Comparison of ENCODE assay signal across 15 cellular contexts in the genomic region with DNA sequence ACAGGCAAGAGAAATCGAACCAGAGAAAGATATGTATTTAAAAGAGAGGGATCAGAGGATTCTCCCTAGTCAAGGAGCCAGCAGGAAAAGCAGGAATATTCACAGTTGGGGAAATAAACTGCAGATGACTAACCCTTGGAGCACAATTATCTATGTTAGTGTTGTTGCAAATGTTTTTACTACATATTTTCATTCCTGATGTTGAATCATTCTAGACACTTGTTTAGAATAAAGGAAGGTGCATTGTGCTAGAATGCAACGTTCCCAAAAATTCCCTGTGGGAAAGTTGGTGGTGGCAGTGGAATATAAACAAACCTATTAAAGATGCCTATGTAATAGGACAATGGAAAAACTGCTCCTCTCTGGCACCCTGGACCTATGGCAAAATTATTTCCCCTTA.
A peak's percentile ranks its signal among the peaks of the same experiment; 100 is the strongest.
DNase-seq lines count a peak whose midpoint lies in the region; ATAC-seq and TF ChIP-seq lines count a peak whose summit lies in the region.
"Had no signal": no experiment of that assay in that cellular context is flagged by ENCODE, and none has a peak within 500 bp of the region (broad histone marks: within the 10 kb centered on the region; RNA-seq: fewer than 3 reads in every experiment).

No MANE protein-coding gene starts in this region.

- ATAC-seq in IMR-90 (ENCODE audit: low read depth) (peak; percentile 72), omental fat pad (ENCODE audit: low FRiP score) (peak; percentile 65), GM18909 (IDR thresholded peaks at IDR 0.05; ENCODE audit: poor library complexity, unreplicated experiment) (no peak)
- ATAC-seq: activated CD8-positive, alpha-beta T cell treated with anti-CD3 and anti-CD28 coated beads, Interleukin-2, amount 10 ng/mL, durations not matched to agents 7 days and 5 days; naive thymus-derived CD8-positive, alpha-beta T cell had no signal

- 0 out of 4 replicates have a peak overlapping the region, but pooled peaks of 1 of the 2 experiments have one; percentile 28 for H4K8ac ChIP-seq in IMR-90 (ENCODE audit: low read depth in 2 of 2, low read length in 2 of 2)

- H3K79me1 ChIP-seq in IMR-90 (ENCODE audit: low read depth in 1 of 2, low read length in 2 of 2) = no peaks in the 10 kb centered on the region; a peak in 1 of 4 replicates

- 0 out of 2 replicates have a peak overlapping the region, but pooled peaks have one; percentile 69 for H3K23ac ChIP-seq in IMR-90 (ENCODE audit: low read depth, low read length)

- H3K9me1 ChIP-seq in IMR-90 (ENCODE audit: insufficient read depth, low read length) = peaks cover 7% of the 10 kb centered on the region

- intact Hi-C loops in IMR-90 (cut with micrococcal nuclease) (loop anchor here (2.0 kb wide), 1 partner anchor 65 kb away; no protein-coding TSS in a partner anchor), dorsolateral prefrontal cortex (cut with DNase I) (loop anchor here in 1 of 2 donors (10.0 kb wide), 1 partner anchor 279 kb away; no protein-coding TSS in a partner anchor)

- no peak for TF ChIP-seq RAD21 in IMR-90 (IDR thresholded peaks at IDR 0.05; ENCODE audit: low read length)

- in situ Hi-C loops in IMR-90 (cut with MboI; ENCODE audit: low sequenced_read_pairs) = no loop called here

- H3K27me3 ChIP-seq in IMR-90 (ENCODE audit: control insufficient read depth, insufficient read depth, low read length) (no peaks in the 10 kb centered on the region), dorsolateral prefrontal cortex (no peaks in the 10 kb centered on the region)
- H3K27me3 ChIP-seq: body of pancreas, SJCRH30 had no signal

- H3K18ac ChIP-seq in IMR-90 (ENCODE audit: low read depth, low read length) = peak overlapping the region; percentile 6; the same call in 1 of the 2 replicates

- no peaks in the 10 kb centered on the region for H3K9me3 ChIP-seq in IMR-90 (ENCODE audit: control insufficient read depth, insufficient read depth, low read length)
- H3K9me3 ChIP-seq: body of pancreas, SJCRH30 had no signal

- H2AFZ ChIP-seq in IMR-90 (replicated peaks; ENCODE audit: low read length, poor library complexity) = no peak overlapping the region

- CTCF ChIA-PET in IMR-90 (lab: Yijun Ruan, JAX) = interaction anchor here (0.6 to 1.4 kb wide), 3 partner anchors 10 to 112 kb away, joined by 4 to 6 read pairs (median 4); no protein-coding TSS in a partner anchor

- no peak overlapping the region for H3K4me3 ChIP-seq in IMR-90 (ENCODE audit: insufficient read depth, low read depth, low read length)
- peak overlapping the region in 3 of 59 donors; percentile 24 to 50 (median 30) for H3K4me3 ChIP-seq in dorsolateral prefrontal cortex
- H3K4me3 ChIP-seq: body of pancreas, SJCRH30 had no signal

- peak overlapping the region; percentile 86; the same call in 1 of the 2 replicates for H2BK20ac ChIP-seq in IMR-90 (ENCODE audit: low read depth, low read length)

- no peak for TF ChIP-seq POLR2A in IMR-90 (IDR thresholded peaks at IDR 0.05; ENCODE audit: low read depth, low read length)

- dilution Hi-C loops in IMR-90 (cut with HindIII; ENCODE audit: low sequenced_read_pairs, unreplicated experiment) = no loop called here

- H3K36me3 ChIP-seq in IMR-90 (ENCODE audit: control insufficient read depth, insufficient read depth, low read length) = no peaks in the 10 kb centered on the region
- H3K36me3 ChIP-seq: SJCRH30 had no signal

- 0 out of 3 replicates have a peak overlapping the region, but pooled peaks have one; percentile 15 for H2BK15ac ChIP-seq in IMR-90 (ENCODE audit: low read depth, low read length)

- BruUV-seq in IMR-90 (replicated peaks; lab: Mats Ljungman, UMichigan) = no TSS peak

- peaks cover 13% of the 10 kb centered on the region for H3K4me1 ChIP-seq in IMR-90 (ENCODE audit: control insufficient read depth, insufficient read depth, low read length)

- H4K20me1 ChIP-seq in IMR-90 (ENCODE audit: insufficient read depth, low read length) = no peaks in the 10 kb centered on the region

- no peak overlapping the region for H4K91ac ChIP-seq in IMR-90 (ENCODE audit: insufficient read depth, low read depth, low read length)

- H2BK120ac ChIP-seq in IMR-90 (ENCODE audit: low read depth, low read length) = peak overlapping the region; percentile 88; the same call in 1 of the 2 replicates

- POLR2A ChIA-PET in IMR-90 (lab: Charles Lee; ENCODE audit: unreplicated experiment) = no interaction called here

- H2AK5ac ChIP-seq in IMR-90 (ENCODE audit: low read depth, low read length) = no peak overlapping the region

- H4K5ac ChIP-seq in IMR-90 (ENCODE audit: low read depth, low read length) = no peak overlapping the region

- peak overlapping the region; percentile 82; the same call in 1 of the 2 replicates for H3K4me2 ChIP-seq in IMR-90 (ENCODE audit: low read depth, low read length)

- H3K27ac ChIP-seq in IMR-90 (ENCODE audit: insufficient read depth, low read length) (no peak overlapping the region), dorsolateral prefrontal cortex (peak overlapping the region in 44 of 59 donors; percentile 4 to 81 (median 57))
- H3K27ac ChIP-seq: body of pancreas, SJCRH30 had no signal

- TF ChIP-seq CTCF in IMR-90 (conservative IDR thresholded peaks at IDR 0.05; ENCODE audit: low read depth, low read length) (no peak), dorsolateral prefrontal cortex (IDR thresholded peaks at IDR 0.05 in 54 of 56, conservative IDR thresholded peaks at IDR 0.05 in 2 of 56; ENCODE audit: low read depth in 1 of 56, partially characterized antibody in 56 of 56) (no peak), omental fat pad (IDR thresholded peaks at IDR 0.05) (no peak)

- H2AK9ac ChIP-seq in IMR-90 (replicated peaks; ENCODE audit: low read depth, low read length, poor library complexity) = no peak overlapping the region

- H3K56ac ChIP-seq in IMR-90 (ENCODE audit: extremely low read depth, insufficient read depth, low read length) = peak overlapping the region; percentile 56; the same call in 1 of the 2 replicates

- no peak overlapping the region for H3K9ac ChIP-seq in IMR-90 (ENCODE audit: low read depth, low read length)

- H2BK5ac ChIP-seq in IMR-90 (ENCODE audit: low read depth, low read length, poor library complexity, severe bottlenecking) = peak overlapping the region; percentile 98

- peak overlapping the region; percentile 75; the same call in 1 of the 2 replicates for H3K4ac ChIP-seq in IMR-90 (ENCODE audit: low read depth, low read length)

- no peak overlapping the region for H3K14ac ChIP-seq in IMR-90 (replicated peaks; ENCODE audit: low read depth, low read length)

- no CpG with 5 or more reads among the region's 2 CpGs for WGBS in IMR-90 (ENCODE audit: extremely low coverage in 2 of 2, insufficient read length in 1 of 2), 2 experiments

- DNase-seq in A172 (ENCODE audit: low spot score) = peak; percentile 40
- DNase-seq in IMR-90 = peak; percentile 52
- DNase-seq in dorsolateral prefrontal cortex = no peak
- DNase-seq in omental fat pad (ENCODE audit: low spot score) = no peak
- no peak for DNase-seq in NCI-H146 treated with DMSO at 0.1 percent for 48 hours (lab: John Stamatoyannopoulos, UW; ENCODE audit: unreplicated experiment)
- no peak for DNase-seq in germinal center (ENCODE audit: low spot score)
- no peak for DNase-seq in NCI-H2107 treated with DMSO at 0.1 percent for 48 hours (lab: John Stamatoyannopoulos, UW; ENCODE audit: unreplicated experiment)
- DNase-seq: activated CD8-positive, alpha-beta T cell treated with anti-CD3 and anti-CD28 coated beads, Interleukin-2, amount 10 ng/mL, durations not matched to agents 7 days and 5 days; activated effector memory CD4-positive, alpha-beta T cell treated with Interleukin-2 at 50 U/mL for 16 hours; endodermal cell; naive thymus-derived CD8-positive, alpha-beta T cell; stimulated activated CD4-positive, alpha-beta T cell treated with anti-CD3 and anti-CD28 coated beads, Interleukin-4, amount 100 ng/mL, for 4 hours had no signal

TF ChIP-seq in IMR-90, 13 proteins besides CTCF, POLR2A, EP300 and RAD21:
- TF ChIP-seq FOS (IDR thresholded peaks at IDR 0.05; ENCODE audit: low read depth, low read length) (0 out of 2 replicates have a peak, but pooled peaks have one; percentile 3), RFX5 (IDR thresholded peaks at IDR 0.05; ENCODE audit: low read depth, low read length) (no peak), CEBPB (IDR thresholded peaks at IDR 0.05; ENCODE audit: low read depth, low read length) (peak; percentile 24; the same call in 1 of the 2 replicates)
- TF ChIP-seq, protein P1, sequence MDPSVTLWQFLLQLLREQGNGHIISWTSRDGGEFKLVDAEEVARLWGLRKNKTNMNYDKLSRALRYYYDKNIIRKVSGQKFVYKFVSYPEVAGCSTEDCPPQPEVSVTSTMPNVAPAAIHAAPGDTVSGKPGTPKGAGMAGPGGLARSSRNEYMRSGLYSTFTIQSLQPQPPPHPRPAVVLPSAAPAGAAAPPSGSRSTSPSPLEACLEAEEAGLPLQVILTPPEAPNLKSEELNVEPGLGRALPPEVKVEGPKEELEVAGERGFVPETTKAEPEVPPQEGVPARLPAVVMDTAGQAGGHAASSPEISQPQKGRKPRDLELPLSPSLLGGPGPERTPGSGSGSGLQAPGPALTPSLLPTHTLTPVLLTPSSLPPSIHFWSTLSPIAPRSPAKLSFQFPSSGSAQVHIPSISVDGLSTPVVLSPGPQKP (IDR thresholded peaks at IDR 0.05; ENCODE audit: borderline replicate concordance, low read depth, low read length) = no peak
TF ChIP-seq in IMR-90: peak in this region for 2.

Comparison
In these comparisons a context has a peak if more than half of its experiments do, and no peak if none do; other contexts are left out.
1. DNase-seq: peak in A172 (single experiment) and IMR-90 (single experiment); none in dorsolateral prefrontal cortex (0 of 10), omental fat pad (single experiment), NCI-H146 treated with DMSO at 0.1 percent for 48 hours (single experiment), germinal center (single experiment) and NCI-H2107 treated with DMSO at 0.1 percent for 48 hours (single experiment).